Comparison of ENCODE assay signal across 8 cellular contexts in the genomic region with DNA sequence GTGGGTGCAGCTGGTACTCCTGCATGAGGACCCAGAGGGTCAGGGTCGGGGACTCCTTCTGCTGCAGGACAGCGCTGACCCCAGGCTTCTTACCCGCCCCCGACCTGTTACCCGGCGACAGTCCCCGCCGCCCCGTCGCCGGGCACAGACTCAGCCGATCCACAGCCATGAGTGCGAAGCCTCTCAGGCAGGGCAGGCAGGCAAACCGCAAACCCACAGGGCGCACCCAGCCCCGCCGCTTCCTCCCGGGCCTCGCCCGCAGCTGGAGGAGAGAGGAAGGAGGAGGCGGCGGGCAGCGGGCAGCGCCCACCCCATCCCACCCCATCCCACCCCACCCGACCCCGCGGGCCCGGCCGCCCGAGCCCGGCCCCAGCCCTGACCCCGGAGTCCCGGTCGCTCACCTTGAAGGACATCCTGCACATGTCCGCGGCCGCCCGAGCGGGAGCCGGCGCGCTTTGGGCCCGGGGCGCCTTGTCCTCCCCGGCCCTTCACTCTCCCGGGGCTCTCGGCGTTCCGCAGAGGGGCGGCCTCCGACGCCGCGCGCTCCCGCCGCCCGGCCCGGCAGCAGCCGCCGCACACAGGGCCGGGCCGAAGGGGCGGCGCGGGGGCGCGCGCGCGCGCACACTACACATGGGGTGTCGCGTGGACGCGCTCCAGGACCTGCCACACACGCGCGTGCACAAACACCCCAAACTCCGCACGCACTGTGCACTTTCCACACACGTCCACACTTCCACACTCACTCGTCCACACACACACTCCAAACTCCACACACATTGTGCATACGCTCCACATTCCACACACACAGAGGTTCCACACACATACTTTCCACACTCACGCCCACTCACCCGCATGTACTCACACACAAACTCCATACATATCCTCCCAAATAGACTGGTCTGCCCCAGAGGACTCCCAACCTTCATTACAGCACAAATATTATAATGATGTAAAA. TPM values are rescaled to one million over a fixed set of nuclear protein-coding genes. Genes with fewer than 3 reads are reported as not detected.
DNase-seq lines count a peak whose midpoint lies in the region; ATAC-seq and TF ChIP-seq lines count a peak whose summit lies in the region.

A gene with protein sequence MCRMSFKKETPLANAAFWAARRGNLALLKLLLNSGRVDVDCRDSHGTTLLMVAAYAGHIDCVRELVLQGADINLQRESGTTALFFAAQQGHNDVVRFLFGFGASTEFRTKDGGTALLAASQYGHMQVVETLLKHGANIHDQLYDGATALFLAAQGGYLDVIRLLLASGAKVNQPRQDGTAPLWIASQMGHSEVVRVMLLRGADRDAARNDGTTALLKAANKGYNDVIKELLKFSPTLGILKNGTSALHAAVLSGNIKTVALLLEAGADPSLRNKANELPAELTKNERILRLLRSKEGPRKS (minus strand): TSS at position 603 of the 955 bp plus-strand sequence. CDS start 181 bp downstream, at position 422.

- H4K5ac ChIP-seq in mesendoderm (ENCODE audit: low read length), result no peak within 1 kb of the TSS

- no peak within 1 kb of the TSS for H3K27ac ChIP-seq in mesendoderm (ENCODE audit: low read depth, low read length)

- no peaks in the 10 kb centered on the region for H3K36me3 ChIP-seq in mesendoderm (ENCODE audit: control insufficient read depth, insufficient read depth, low read length)

- H3K79me2 ChIP-seq in mesendoderm (ENCODE audit: control insufficient read depth, insufficient read depth, low read length), result no peaks in the 10 kb centered on the region

- H3K4ac ChIP-seq in mesendoderm (ENCODE audit: low read depth, low read length), result no peak within 1 kb of the TSS

- peak within 1 kb of the TSS; percentile 63 for H3K9ac ChIP-seq in mesendoderm (ENCODE audit: low read length)

- H3K56ac ChIP-seq in mesendoderm (ENCODE audit: low read length), result peak within 1 kb of the TSS; percentile 78

- DNase-seq in GM10266 (ENCODE audit: extremely low spot score), result peak; percentile 55
- DNase-seq in LoVo (ENCODE audit: low spot score), result peak; percentile 64
- peak; percentile 55 to 65 for DNase-seq in activated CD4-positive, alpha-beta T cell treated with anti-CD3 and anti-CD28 coated beads, Interleukin-2, amount 50 U/mL, for 48 hours
- peak; percentile 42 to 51 (median 50) for DNase-seq in effector memory CD8-positive, alpha-beta T cell
- peak; percentile 43 for DNase-seq in mesendoderm
- peak; percentile 4 to 10 for DNase-seq in stimulated activated CD8-positive, alpha-beta memory T cell treated with anti-CD3 and anti-CD28 coated beads, Interleukin-4, amount 100 ng/mL, for 4 hours (ENCODE audit: low read depth in 2 of 2, low spot score in 1 of 2)

- H3K36me3 Mint-ChIP-seq in effector memory CD8-positive, alpha-beta T cell (ENCODE audit: insufficient read depth), result peaks cover 7% of the 10 kb centered on the region

- H3K27ac Mint-ChIP-seq in effector memory CD8-positive, alpha-beta T cell, result peak within 1 kb of the TSS; percentile 19 to 45

- H3K4me2 ChIP-seq in mesendoderm (ENCODE audit: low read length), result peak within 1 kb of the TSS; percentile 51

- H3K79me1 ChIP-seq in mesendoderm (ENCODE audit: low read length), result no peaks in the 10 kb centered on the region

- peak within 1 kb of the TSS; percentile 77 to 84 for H3K4me3 Mint-ChIP-seq in effector memory CD8-positive, alpha-beta T cell

- no peak for TF ChIP-seq CTCF in GM10266 (IDR thresholded peaks at IDR 0.05; ENCODE audit: control insufficient read depth, insufficient read depth, low read depth, missing control alignments)

- no peaks in the 10 kb centered on the region for H3K4me1 ChIP-seq in mesendoderm (ENCODE audit: control insufficient read depth, low read depth, low read length)

- H3K18ac ChIP-seq in mesendoderm (ENCODE audit: low read length), result no peak within 1 kb of the TSS

- peaks cover 21 to 22% of the 10 kb centered on the region in 2 donors for H3K4me1 Mint-ChIP-seq in effector memory CD8-positive, alpha-beta T cell (ENCODE audit: low read depth in 2 of 2)

- no peak within 1 kb of the TSS for H2BK15ac ChIP-seq in mesendoderm (replicated peaks; ENCODE audit: low read depth)

- H3K27me3 Mint-ChIP-seq in effector memory CD8-positive, alpha-beta T cell, result peaks cover 31 to 35% of the 10 kb centered on the region in 2 donors

- no peaks in the 10 kb centered on the region for H3K9me3 Mint-ChIP-seq in effector memory CD8-positive, alpha-beta T cell

- H2BK120ac ChIP-seq in mesendoderm (ENCODE audit: low read depth, low read length), result no peak within 1 kb of the TSS

- peaks cover 6% of the 10 kb centered on the region for H3K27me3 ChIP-seq in mesendoderm (ENCODE audit: insufficient read depth, low read length, poor library complexity)

- no peak within 1 kb of the TSS for H2BK5ac ChIP-seq in mesendoderm (ENCODE audit: low read length)

- no CpG with 5 or more reads among the region's 86 CpGs for WGBS in mesendoderm (ENCODE audit: extremely low coverage, insufficient coverage, low lambda C conversion rate)

- peak within 1 kb of the TSS; percentile 2 for H3K4me3 ChIP-seq in mesendoderm (ENCODE audit: low read length)

- no peak within 1 kb of the TSS for H4K8ac ChIP-seq in mesendoderm (ENCODE audit: low read depth, low read length)

- peak; percentile 87 for ATAC-seq in effector memory CD8-positive, alpha-beta T cell (replicated peaks)
- ATAC-seq in GM18909 (IDR thresholded peaks at IDR 0.05; ENCODE audit: poor library complexity, unreplicated experiment), result no peak
- ATAC-seq in HG02852 (IDR thresholded peaks at IDR 0.05; ENCODE audit: unreplicated experiment), result no peak

- no peak within 1 kb of the TSS for H2AK5ac ChIP-seq in mesendoderm (ENCODE audit: low read length)

- peak within 1 kb of the TSS; percentile 81 for H3K23ac ChIP-seq in mesendoderm (ENCODE audit: low read length)

RNA-seq across cellular contexts. Expression of the gene that starts here (rescaled TPM):
- 1.3 TPM for polyA plus RNA-seq in mesendoderm (2013, experiment 1 of 2)
- polyA plus RNA-seq in mesendoderm (2013, experiment 2 of 2), result 1.5 TPM

Comparison
In these comparisons a context has a peak if more than half of its experiments do, and no peak if none do; other contexts are left out.
1. DNase-seq: peak in every context shown above with its lines; median percentile 64 in LoVo; 60 in activated CD4-positive, alpha-beta T cell treated with anti-CD3 and anti-CD28 coated beads, Interleukin-2, amount 50 U/mL, for 48 hours; 55 in GM10266; 50 in effector memory CD8-positive, alpha-beta T cell; 43 in mesendoderm; 7 in stimulated activated CD8-positive, alpha-beta memory T cell treated with anti-CD3 and anti-CD28 coated beads, Interleukin-4, amount 100 ng/mL, for 4 hours.